ENCODE assay signal across 8 cellular contexts in genomic region chr1:88892146-88892877, GRCh38. TPM values are rescaled to one million over a fixed set of nuclear protein-coding genes. Genes with fewer than 3 reads are reported as not detected.
DNase-seq lines count a peak whose midpoint lies in the region; ATAC-seq and TF ChIP-seq lines count a peak whose summit lies in the region.

No MANE protein-coding gene starts in this region.

- H3K4me1 Mint-ChIP-seq in activated T-cell treated with anti-CD3 and anti-CD28 coated beads, Interleukin-2, amount 50 U/mL, for 24 hours (ENCODE audit: low read depth), result peaks cover 36% of the 10 kb centered on the region

- TF ChIP-seq CTCF in astrocyte of the cerebellum (IDR thresholded peaks at IDR 0.05; ENCODE audit: low read depth, low read length, missing control alignments), result no peak
- no peak for TF ChIP-seq CTCF in thyroid gland (IDR thresholded peaks at IDR 0.05)

- H3K4me3 ChIP-seq in astrocyte of the cerebellum (ENCODE audit: low read depth, low read length) (peak overlapping the region; percentile 86), thyroid gland (replicated peaks in 1 of 3) (peak overlapping the region in 2 of 3 donors; percentile 92 to 97)

- peak; percentile 64 for ATAC-seq in left lobe of liver
- no peak for ATAC-seq in GM21576 (IDR thresholded peaks at IDR 0.05; ENCODE audit: unreplicated experiment)

- H3K4me1 ChIP-seq in thyroid gland, result peaks cover 17 to 22% of the 10 kb centered on the region in 2 donors

- peaks cover 2% of the 10 kb centered on the region for H3K9me3 Mint-ChIP-seq in activated T-cell treated with anti-CD3 and anti-CD28 coated beads, Interleukin-2, amount 50 U/mL, for 24 hours

- peak overlapping the region; percentile 96 for H3K27ac Mint-ChIP-seq in activated T-cell treated with anti-CD3 and anti-CD28 coated beads, Interleukin-2, amount 50 U/mL, for 24 hours

- peaks cover 31% of the 10 kb centered on the region for H3K36me3 Mint-ChIP-seq in activated T-cell treated with anti-CD3 and anti-CD28 coated beads, Interleukin-2, amount 50 U/mL, for 24 hours (ENCODE audit: low read depth)

- no peak for DNase-seq in activated T-cell treated with anti-CD3 and anti-CD28 coated beads, Interleukin-2, amount 50 U/mL, for 24 hours
- DNase-seq in activated T-cell treated with anti-CD3 and anti-CD28 coated beads, Interleukin-2, amount 50 U/mL, for 48 hours, result no peak
- DNase-seq in NCI-H226 (peak; percentile 89), astrocyte of the cerebellum (ENCODE audit: low read depth) (no peak), left lobe of liver (ENCODE audit: low spot score) (peak; percentile 54), thyroid gland (no peak), kidney glomerular epithelial cell (lab: John Stamatoyannopoulos, UW) (no peak)

- H3K36me3 ChIP-seq in thyroid gland, result no peaks in the 10 kb centered on the region

- H3K9me3 ChIP-seq in thyroid gland, result no peaks in the 10 kb centered on the region

- in situ Hi-C loops in astrocyte of the cerebellum (cut with HindIII; ENCODE audit: low sequenced_read_pairs), result no loop called here

- H3K4me3 Mint-ChIP-seq in activated T-cell treated with anti-CD3 and anti-CD28 coated beads, Interleukin-2, amount 50 U/mL, for 24 hours, result peak overlapping the region; percentile 95

- H3K27me3 Mint-ChIP-seq in activated T-cell treated with anti-CD3 and anti-CD28 coated beads, Interleukin-2, amount 50 U/mL, for 24 hours, result no peaks in the 10 kb centered on the region

- 57 to 69% methylated on average over 17 of the region's 17 CpGs for WGBS in thyroid gland, 2 donors

- intact Hi-C loops in thyroid gland (cut with DNase I), result no loop called here

- H3K27ac ChIP-seq in thyroid gland, result peak overlapping the region in 2 of 3 donors; percentile 90 to 94

- H3K27me3 ChIP-seq in thyroid gland, result no peaks in the 10 kb centered on the region

- no peak for TF ChIP-seq POLR2A in thyroid gland (IDR thresholded peaks at IDR 0.05)

RNA-seq across cellular contexts. Expression of gene GTF2B, which starts 0.9 kb away (rescaled TPM):
- total RNA-seq in left lobe of liver (9.7 TPM), thyroid gland (10 to 100 TPM; 33.1 to 53.8 (median 39.0) TPM)

Comparison
In these comparisons a context has a peak if more than half of its experiments do, and no peak if none do; other contexts are left out.
1. DNase-seq: peak in NCI-H226 (single experiment) and left lobe of liver (single experiment); none in activated T-cell treated with anti-CD3 and anti-CD28 coated beads, Interleukin-2, amount 50 U/mL, for 24 hours (single experiment), activated T-cell treated with anti-CD3 and anti-CD28 coated beads, Interleukin-2, amount 50 U/mL, for 48 hours (0 of 2), astrocyte of the cerebellum (single experiment), thyroid gland (0 of 2) and kidney glomerular epithelial cell (single experiment).